ENCODE assay signal across 8 cellular contexts in genomic region chr6:117265425-117266266, GRCh38. TPM values are rescaled to one million over a fixed set of nuclear protein-coding genes. Genes with fewer than 3 reads are reported as not detected.
DNase-seq lines count a peak whose midpoint lies in the region; ATAC-seq and TF ChIP-seq lines count a peak whose summit lies in the region.

A gene with protein sequence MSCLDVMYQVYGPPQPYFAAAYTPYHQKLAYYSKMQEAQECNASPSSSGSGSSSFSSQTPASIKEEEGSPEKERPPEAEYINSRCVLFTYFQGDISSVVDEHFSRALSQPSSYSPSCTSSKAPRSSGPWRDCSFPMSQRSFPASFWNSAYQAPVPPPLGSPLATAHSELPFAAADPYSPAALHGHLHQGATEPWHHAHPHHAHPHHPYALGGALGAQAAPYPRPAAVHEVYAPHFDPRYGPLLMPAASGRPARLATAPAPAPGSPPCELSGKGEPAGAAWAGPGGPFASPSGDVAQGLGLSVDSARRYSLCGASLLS (plus strand): TSS chr6:117265558. CDS start chr6:117265764, 206 bp downstream.

- H4K5ac ChIP-seq in mesendoderm (ENCODE audit: low read length): no peak within 1 kb of the TSS

- H3K56ac ChIP-seq in mesendoderm (ENCODE audit: low read length): peak within 1 kb of the TSS; percentile 45

- POLR2A ChIA-PET in Caco-2 (lab: Charles Lee): no interaction called here
- POLR2A ChIA-PET in Panc1 (lab: Charles Lee): no interaction called here

- no peak within 1 kb of the TSS for H3K27ac Mint-ChIP-seq in Caco-2 (ENCODE audit: unreplicated experiment)
- H3K27ac Mint-ChIP-seq in endodermal cell: no peak within 1 kb of the TSS

- no peak within 1 kb of the TSS for H4K8ac ChIP-seq in mesendoderm (ENCODE audit: low read depth, low read length)

- H3K27me3 Mint-ChIP-seq in Caco-2 (ENCODE audit: insufficient read depth, unreplicated experiment) (peaks cover 49% of the 10 kb centered on the region), endodermal cell (ENCODE audit: insufficient read depth) (peaks cover 91% of the 10 kb centered on the region)

- H3K4me3 ChIP-seq in Caco-2 (ENCODE audit: low read depth, low read length): peak within 1 kb of the TSS; percentile 27
- H3K4me3 ChIP-seq in HAP-1: peak within 1 kb of the TSS; percentile 21
- H3K4me3 ChIP-seq in Panc1 (ENCODE audit: low read depth in 2 of 2, low read length in 2 of 2): peak within 1 kb of the TSS; percentile 41 to 54
- peak within 1 kb of the TSS; percentile 78 for H3K4me3 ChIP-seq in endodermal cell (ENCODE audit: low read length)
- peak within 1 kb of the TSS; percentile 34 for H3K4me3 ChIP-seq in mesendoderm (ENCODE audit: low read length)
- H3K4me3 ChIP-seq in upper lobe of right lung: peak within 1 kb of the TSS; percentile 37

- no peak within 1 kb of the TSS for H2BK5ac ChIP-seq in mesendoderm (ENCODE audit: low read length)

- no peak within 1 kb of the TSS for H3K18ac ChIP-seq in mesendoderm (ENCODE audit: low read length)

- TF ChIP-seq CTCF in Caco-2 (IDR thresholded peaks at IDR 0.05; ENCODE audit: insufficient read depth in 1 of 2, low read depth in 1 of 2, low read length in 1 of 2, severe bottlenecking in 1 of 2, unreplicated experiment in 1 of 2): peak in 1 of 2 experiments; percentile 10
- TF ChIP-seq CTCF in Panc1 (IDR thresholded peaks at IDR 0.05): peak; percentile 52
- TF ChIP-seq CTCF in endodermal cell (conservative IDR thresholded peaks at IDR 0.05): peak; percentile 24
- no peak for TF ChIP-seq CTCF in upper lobe of right lung (IDR thresholded peaks at IDR 0.05)

- in situ Hi-C loops in HAP-1 (cut with MboI; ENCODE audit: low sequenced_read_pairs): no loop called here
- in situ Hi-C loops in Panc1 (cut with HindIII; ENCODE audit: low pct_unique_long_range_greater_than_20kb, low sequenced_read_pairs): no loop called here
- in situ Hi-C loops in ACHN (cut with HindIII; ENCODE audit: low pct_ligation_motif_present, low pct_unique_long_range_greater_than_20kb, low sequenced_read_pairs): no loop called here

- H3K27ac ChIP-seq in Panc1 (ENCODE audit: low read length) (no peak within 1 kb of the TSS), endodermal cell (ENCODE audit: low read depth, low read length) (no peak within 1 kb of the TSS), mesendoderm (ENCODE audit: low read depth, low read length) (no peak within 1 kb of the TSS), upper lobe of right lung (no peak within 1 kb of the TSS)

- H3K4me2 ChIP-seq in mesendoderm (ENCODE audit: low read length): peak within 1 kb of the TSS; percentile 78

- H3K79me1 ChIP-seq in mesendoderm (ENCODE audit: low read length): no peaks in the 10 kb centered on the region

- no peak within 1 kb of the TSS for H3K4ac ChIP-seq in mesendoderm (ENCODE audit: low read depth, low read length)

- H3K4me3 Mint-ChIP-seq in Caco-2 (ENCODE audit: unreplicated experiment): peak within 1 kb of the TSS; percentile 63
- peak within 1 kb of the TSS; percentile 57 for H3K4me3 Mint-ChIP-seq in endodermal cell

- H2AK5ac ChIP-seq in mesendoderm (ENCODE audit: low read length): no peak within 1 kb of the TSS

- peak; percentile 39 to 49 for DNase-seq in Caco-2
- DNase-seq in HAP-1 (ENCODE audit: low spot score in 2 of 2): peak; percentile 10 to 65
- DNase-seq in Panc1 (ENCODE audit: low read depth, low spot score): no peak
- DNase-seq in endodermal cell: peak; percentile 86
- peak; percentile 72 for DNase-seq in mesendoderm
- peak; percentile 71 for DNase-seq in upper lobe of right lung
- DNase-seq in ACHN: no peak
- no peak for DNase-seq in dedifferentiated amniotic fluid mesenchymal stem cell (ENCODE audit: extremely low spot score)

- ATAC-seq in Panc1 (peak; percentile 81), upper lobe of right lung (peak; percentile 72)

- BruUV-seq in Caco-2 (replicated peaks; lab: Mats Ljungman, UMichigan) (no TSS peak), Panc1 (replicated peaks; lab: Mats Ljungman, UMichigan) (no TSS peak)

- no peak within 1 kb of the TSS for H3K23ac ChIP-seq in mesendoderm (ENCODE audit: low read length)

- CTCF ChIA-PET in Caco-2 (lab: Charles Lee): interaction anchor here (0.6 kb wide), 2 partner anchors 15 to 326 kb away, joined by 3 read pairs; no protein-coding TSS in a partner anchor
- CTCF ChIA-PET in Panc1 (lab: Charles Lee): interaction anchor here (0.6 kb wide), 1 partner anchor 408 kb away, joined by 3 read pairs; no protein-coding TSS in a partner anchor

- H3K36me3 ChIP-seq in Caco-2 (ENCODE audit: control insufficient read depth, insufficient read depth, low read length) (no peaks in the 10 kb centered on the region), HAP-1 (replicated peaks) (no peaks in the 10 kb centered on the region), Panc1 (ENCODE audit: control insufficient read depth, insufficient read depth, low read length) (no peaks in the 10 kb centered on the region; the same call in 1 of the 2 replicates), endodermal cell (ENCODE audit: control insufficient read depth, insufficient read depth, low read length) (no peaks in the 10 kb centered on the region), mesendoderm (ENCODE audit: control insufficient read depth, insufficient read depth, low read length) (no peaks in the 10 kb centered on the region), upper lobe of right lung (no peaks in the 10 kb centered on the region)

- H3K4me1 ChIP-seq in Caco-2: no peaks in the 10 kb centered on the region
- H3K4me1 ChIP-seq in HAP-1: no peaks in the 10 kb centered on the region
- peaks cover 10% of the 10 kb centered on the region for H3K4me1 ChIP-seq in Panc1 (ENCODE audit: control insufficient read depth, insufficient read depth, low read length)
- H3K4me1 ChIP-seq in endodermal cell (ENCODE audit: control insufficient read depth, insufficient read depth, low read length): no peaks in the 10 kb centered on the region
- H3K4me1 ChIP-seq in mesendoderm (ENCODE audit: control insufficient read depth, low read depth, low read length): peaks cover 4% of the 10 kb centered on the region
- H3K4me1 ChIP-seq in upper lobe of right lung: peaks cover 13% of the 10 kb centered on the region

- H2BK120ac ChIP-seq in mesendoderm (ENCODE audit: low read depth, low read length): no peak within 1 kb of the TSS

- no peak within 1 kb of the TSS for H2BK15ac ChIP-seq in mesendoderm (replicated peaks; ENCODE audit: low read depth)

- H3K9me3 ChIP-seq in Caco-2 (no peaks in the 10 kb centered on the region), HAP-1 (no peaks in the 10 kb centered on the region), Panc1 (ENCODE audit: control insufficient read depth, insufficient read depth, low read depth, low read length) (no peaks in the 10 kb centered on the region), endodermal cell (ENCODE audit: control insufficient read depth, low read length) (no peaks in the 10 kb centered on the region), upper lobe of right lung (no peaks in the 10 kb centered on the region)

- H3K27me3 ChIP-seq in Caco-2 (replicated peaks; ENCODE audit: control insufficient read depth, insufficient read depth, low read length) (peaks cover 5% of the 10 kb centered on the region), HAP-1 (ENCODE audit: low read depth) (peaks cover 89% of the 10 kb centered on the region), Panc1 (ENCODE audit: control insufficient read depth, insufficient read depth, low read length) (peaks cover 80% of the 10 kb centered on the region), endodermal cell (ENCODE audit: control insufficient read depth, insufficient read depth, low read length, poor library complexity, severe bottlenecking) (peaks cover 99% of the 10 kb centered on the region), mesendoderm (ENCODE audit: insufficient read depth, low read length, poor library complexity) (peaks cover 74% of the 10 kb centered on the region), upper lobe of right lung (peaks cover 92% of the 10 kb centered on the region)

- peaks cover 9% of the 10 kb centered on the region for H3K4me1 Mint-ChIP-seq in Caco-2 (ENCODE audit: low read depth, unreplicated experiment)
- peaks cover 20% of the 10 kb centered on the region for H3K4me1 Mint-ChIP-seq in endodermal cell

- WGBS in endodermal cell (ENCODE audit: insufficient coverage in 1 of 2, insufficient read length in 1 of 2), 2 experiments: 0 to 1% methylated on average over 23 to 58 of the region's 62 CpGs
- no CpG with 5 or more reads among the region's 62 CpGs for WGBS in mesendoderm (ENCODE audit: extremely low coverage, insufficient coverage, low lambda C conversion rate)

- H3K79me2 ChIP-seq in mesendoderm (ENCODE audit: control insufficient read depth, insufficient read depth, low read length): no peaks in the 10 kb centered on the region

- intact Hi-C loops in Caco-2 (cut with micrococcal nuclease; ENCODE audit: unreplicated experiment): no loop called here
- intact Hi-C loops in Panc1 (cut with micrococcal nuclease; ENCODE audit: unreplicated experiment): no loop called here
- intact Hi-C loops in upper lobe of right lung (cut with DNase I): no loop called here

- H3K9me3 Mint-ChIP-seq in Caco-2 (ENCODE audit: unreplicated experiment): no peaks in the 10 kb centered on the region
- H3K9me3 Mint-ChIP-seq in endodermal cell: no peaks in the 10 kb centered on the region

- H3K9ac ChIP-seq in endodermal cell (ENCODE audit: extremely low read depth, low read length, poor library complexity, severe bottlenecking) (no peak within 1 kb of the TSS), mesendoderm (ENCODE audit: low read length) (no peak within 1 kb of the TSS)

- H3K36me3 Mint-ChIP-seq in Caco-2 (ENCODE audit: insufficient read depth, unreplicated experiment) (no peaks in the 10 kb centered on the region), endodermal cell (ENCODE audit: low read depth) (no peaks in the 10 kb centered on the region)

RNA-seq across cellular contexts. Expression of the gene that starts here (rescaled TPM):
- total RNA-seq in Caco-2 (2022): not detected in 2 replicates
- not detected for total RNA-seq in Panc1 (2021; ENCODE audit: unreplicated experiment)
- polyA plus RNA-seq in Panc1 (2012; ENCODE audit: insufficient read length): not detected
- under 1 TPM in 1 of 2 donors, not detected in 1; 0.15 TPM for total RNA-seq in endodermal cell
- not detected for polyA plus RNA-seq in endodermal cell (2013, experiment 1 of 2)
- not detected for polyA plus RNA-seq in endodermal cell (2013, experiment 2 of 2)
- polyA plus RNA-seq in mesendoderm (2013, experiment 1 of 2): 0.62 TPM
- polyA plus RNA-seq in mesendoderm (2013, experiment 2 of 2): 0.64 TPM
- total RNA-seq in upper lobe of right lung: not detected

Comparison
In these comparisons a context has a peak if more than half of its experiments do, and no peak if none do; other contexts are left out.
1. Peak in DNase-seq and H3K4me3 ChIP-seq in Caco-2; RNA of the gene not detected or under 1 TPM.
2. Peak in ATAC-seq and H3K4me3 ChIP-seq in Panc1; RNA of the gene not detected or under 1 TPM.
3. Peak in DNase-seq and H3K4me3 ChIP-seq in endodermal cell; RNA of the gene not detected or under 1 TPM.
4. Peak in DNase-seq, ATAC-seq and H3K4me3 ChIP-seq in upper lobe of right lung; RNA of the gene not detected or under 1 TPM.
5. DNase-seq: peak in HAP-1 (2 of 2) and mesendoderm (single experiment); none in Panc1 (single experiment), ACHN (single experiment) and dedifferentiated amniotic fluid mesenchymal stem cell (single experiment).
6. H3K4me3 ChIP-seq: peak in every context shown above with its lines; median percentile 78 in endodermal cell; 48 in Panc1; 37 in upper lobe of right lung; 34 in mesendoderm; 27 in Caco-2; 21 in HAP-1.